Comparison of ENCODE assay signal across 26 cellular contexts in genomic region chr10:113470372-113471240, GRCh38.
"Had no signal": no experiment of that assay in that cellular context is flagged by ENCODE, and none has a peak within 500 bp of the region (broad histone marks: within the 10 kb centered on the region; RNA-seq: fewer than 3 reads in every experiment).

No MANE protein-coding gene starts in this region.

- H3K4me3 ChIP-seq: adrenal gland, body of pancreas, cardiac muscle cell, colonic mucosa had no signal

- H3K27me3 ChIP-seq: adrenal gland, body of pancreas, cardiac muscle cell, colonic mucosa had no signal

- H3K9me3 ChIP-seq: adrenal gland, body of pancreas, colonic mucosa had no signal

- DNase-seq: activated CD4-positive, alpha-beta memory T cell treated with anti-CD3 and anti-CD28 coated beads for 36 hours; activated CD4-positive, alpha-beta T cell treated with anti-CD3 and anti-CD28 coated beads for 36 hours; activated CD4-positive, alpha-beta T cell treated with anti-CD3 and anti-CD28 coated beads, Interleukin-2, amount 10 ng/mL, durations not matched to agents 24 days and 14 days; activated CD4-positive, CD25-positive, alpha-beta regulatory T cell; activated CD4-positive, CD25-positive, alpha-beta regulatory T cell treated with anti-CD3 and anti-CD28 coated beads, Interleukin-2, amount 50 U/mL, for 72 hours; activated CD8-positive, alpha-beta memory T cell treated with anti-CD3 and anti-CD28 coated beads, Interleukin-2, amount 50 U/mL, for 4 hours; activated CD8-positive, alpha-beta T cell treated with anti-CD3 and anti-CD28 coated beads, Interleukin-2, amount 10 ng/mL, durations not matched to agents 7 days and 5 days; activated effector memory CD4-positive, alpha-beta T cell treated with anti-CD3 and anti-CD28 coated beads, Interleukin-2, amount 50 U/mL, for 16 hours; activated naive CD4-positive, alpha-beta T cell treated with anti-CD3 and anti-CD28 coated beads for 36 hours; activated naive CD8-positive, alpha-beta T cell treated with anti-CD3 and anti-CD28 coated beads for 36 hours; activated naive CD8-positive, alpha-beta T cell treated with anti-CD3 and anti-CD28 coated beads, Interleukin-2, amount 50 U/mL, for 24 hours; activated T-cell treated with anti-CD3 and anti-CD28 coated beads, Interleukin-2, amount 50 U/mL, for 1 hour; activated T-cell treated with anti-CD3 and anti-CD28 coated beads, Interleukin-2, amount 50 U/mL, for 48 hours; adrenal gland; amygdala; aorta; body of pancreas; central memory CD4-positive, alpha-beta T cell; cerebellar nuclear complex; colonic mucosa; effector CD8-positive, alpha-beta T cell; foreskin fibroblast; T-helper 2 cell had no signal

- ATAC-seq: activated CD4-positive, alpha-beta T cell treated with anti-CD3 and anti-CD28 coated beads for 36 hours; activated CD8-positive, alpha-beta memory T cell treated with anti-CD3 and anti-CD28 coated beads, Interleukin-2, amount 10 ng/mL, durations not matched to agents 7 days and 5 days; activated CD8-positive, alpha-beta T cell treated with anti-CD3 and anti-CD28 coated beads, Interleukin-2, amount 10 ng/mL, durations not matched to agents 7 days and 5 days; activated naive CD8-positive, alpha-beta T cell treated with anti-CD3 and anti-CD28 coated beads, Interleukin-2, amount 50 U/mL, for 24 hours; body of pancreas had no signal

- H3K27ac ChIP-seq: adrenal gland, body of pancreas, cardiac muscle cell, colonic mucosa, epithelial cell of prostate had no signal

- H3K4me1 ChIP-seq: adrenal gland, colonic mucosa had no signal

- H3K36me3 ChIP-seq: adrenal gland, cardiac muscle cell, colonic mucosa had no signal
